ENCODE assay signal across 26 cellular contexts in genomic region chr5:172630482-172630881, GRCh38.
"Had no signal": no experiment of that assay in that cellular context is flagged by ENCODE, and none has a peak within 500 bp of the region (broad histone marks: within the 10 kb centered on the region; RNA-seq: fewer than 3 reads in every experiment).

No MANE protein-coding gene starts in this region.

- H3K36me3 ChIP-seq: brain microvascular endothelial cell, cardiac muscle cell had no signal

- H3K4me3 Mint-ChIP-seq: activated B cell treated with CpG ODN at 0.5 μM for 24 hours; activated CD4-positive, alpha-beta T cell treated with anti-CD3 and anti-CD28 coated beads, Interleukin-2, amount 10 ng/mL, durations not matched to agents 24 days and 14 days; activated CD8-positive, alpha-beta memory T cell treated with anti-CD3 and anti-CD28 coated beads, Interleukin-2, amount 10 ng/mL, durations not matched to agents 7 days and 5 days; activated naive CD4-positive, alpha-beta T cell treated with anti-CD3 and anti-CD28 coated beads for 36 hours; activated naive CD8-positive, alpha-beta T cell; activated T-cell treated with anti-CD3 and anti-CD28 coated beads, Interleukin-2, amount 50 U/mL, for 24 hours; activated T-helper 1 cell treated with anti-CD3 and anti-CD28 coated beads, Interleukin-12 subunit alpha, Interleukin-12 subunit beta, Interleukin-2, Interleukin-4 antibody, amounts not matched to agents 30 ng/mL and 10 ng/mL and 1 ng/mL, durations not matched to agents 14 hours and 24 hours and 36 hours; T-cell had no signal

- H3K9me3 Mint-ChIP-seq: activated CD4-positive, alpha-beta T cell treated with anti-CD3 and anti-CD28 coated beads, Interleukin-2, amount 10 ng/mL, durations not matched to agents 24 days and 14 days; activated naive CD4-positive, alpha-beta T cell treated with anti-CD3 and anti-CD28 coated beads for 36 hours; activated T-cell treated with anti-CD3 and anti-CD28 coated beads, Interleukin-2, amount 50 U/mL, for 24 hours; activated T-helper 1 cell treated with anti-CD3 and anti-CD28 coated beads, Interleukin-12 subunit alpha, Interleukin-12 subunit beta, Interleukin-2, Interleukin-4 antibody, amounts not matched to agents 30 ng/mL and 10 ng/mL and 1 ng/mL, durations not matched to agents 14 hours and 24 hours and 36 hours; T-cell had no signal

- ATAC-seq: activated CD8-positive, alpha-beta memory T cell treated with anti-CD3 and anti-CD28 coated beads, Interleukin-2, amount 10 ng/mL, durations not matched to agents 7 days and 5 days; Right ventricle myocardium inferior; T-cell had no signal

- FAIRE-seq: TTC549 had no signal

- H3K4me1 Mint-ChIP-seq: activated B cell treated with CpG ODN at 0.5 μM for 24 hours; activated CD4-positive, alpha-beta T cell treated with anti-CD3 and anti-CD28 coated beads, Interleukin-2, amount 10 ng/mL, durations not matched to agents 24 days and 14 days; activated CD8-positive, alpha-beta memory T cell treated with anti-CD3 and anti-CD28 coated beads, Interleukin-2, amount 10 ng/mL, durations not matched to agents 7 days and 5 days; T-cell had no signal

- H3K27me3 Mint-ChIP-seq: activated naive CD8-positive, alpha-beta T cell; activated T-cell treated with anti-CD3 and anti-CD28 coated beads, Interleukin-2, amount 50 U/mL, for 24 hours had no signal

- H3K27ac ChIP-seq: brain microvascular endothelial cell, cardiac muscle cell, SK-N-MC had no signal

- DNase-seq: activated B cell treated with CpG ODN at 0.5 μM for 24 hours; activated CD4-positive, alpha-beta T cell treated with anti-CD3 and anti-CD28 coated beads for 1 hour; activated CD4-positive, alpha-beta T cell treated with anti-CD3 and anti-CD28 coated beads, Interleukin-2, amount 10 ng/mL, durations not matched to agents 24 days and 14 days; activated CD4-positive, alpha-beta T cell treated with anti-CD3 and anti-CD28 coated beads, Interleukin-2, amount 50 U/mL, for 48 hours; activated CD8-positive, alpha-beta memory T cell treated with anti-CD3 and anti-CD28 coated beads, Interleukin-2, amount 10 ng/mL, durations not matched to agents 7 days and 5 days; activated gamma-delta T cell; activated naive CD4-positive, alpha-beta T cell treated with anti-CD3 and anti-CD28 coated beads for 36 hours; activated T-cell treated with anti-CD3 and anti-CD28 coated beads, Interleukin-2, amount 50 U/mL, for 24 hours; amygdala; brain microvascular endothelial cell; Karpas-422; MM.1S; NCI-H2029; NCI-H2107; NCI-H2171 treated with DMSO at 0.1 percent for 48 hours; NCI-H226; NCI-H526; T-cell; T-helper 2 cell; T1000 had no signal

- H3K27me3 ChIP-seq: cardiac muscle cell had no signal

- H3K36me3 Mint-ChIP-seq: activated CD8-positive, alpha-beta memory T cell treated with anti-CD3 and anti-CD28 coated beads, Interleukin-2, amount 10 ng/mL, durations not matched to agents 7 days and 5 days; activated naive CD8-positive, alpha-beta T cell; T-cell had no signal

- H3K4me3 ChIP-seq: cardiac muscle cell, SK-N-MC had no signal

- H3K27ac Mint-ChIP-seq: activated B cell treated with CpG ODN at 0.5 μM for 24 hours; activated CD4-positive, alpha-beta T cell treated with anti-CD3 and anti-CD28 coated beads, Interleukin-2, amount 10 ng/mL, durations not matched to agents 24 days and 14 days; activated CD8-positive, alpha-beta memory T cell treated with anti-CD3 and anti-CD28 coated beads, Interleukin-2, amount 10 ng/mL, durations not matched to agents 7 days and 5 days; activated naive CD4-positive, alpha-beta T cell treated with anti-CD3 and anti-CD28 coated beads for 36 hours; activated naive CD8-positive, alpha-beta T cell; activated T-cell treated with anti-CD3 and anti-CD28 coated beads, Interleukin-2, amount 50 U/mL, for 24 hours; activated T-helper 1 cell treated with anti-CD3 and anti-CD28 coated beads, Interleukin-12 subunit alpha, Interleukin-12 subunit beta, Interleukin-2, Interleukin-4 antibody, amounts not matched to agents 30 ng/mL and 10 ng/mL and 1 ng/mL, durations not matched to agents 14 hours and 24 hours and 36 hours; T-cell had no signal
